ENCODE assay signal across 26 cellular contexts in genomic region chr1:219686171-219686570, GRCh38.
"Had no signal": no experiment of that assay in that cellular context is flagged by ENCODE, and none has a peak within 500 bp of the region (broad histone marks: within the 10 kb centered on the region; RNA-seq: fewer than 3 reads in every experiment).

No MANE protein-coding gene starts in this region.

- H3K27ac Mint-ChIP-seq: naive thymus-derived CD4-positive, alpha-beta T cell; nephron; neural progenitor cell; progenitor cell of endocrine pancreas; stimulated activated naive CD8-positive, alpha-beta T cell treated with anti-CD3 and anti-CD28 coated beads, Interleukin-15, amount 100 ng/mL, for 72 hours had no signal

- H3K4me3 ChIP-seq: dorsolateral prefrontal cortex, gastrocnemius medialis, left lung, neural progenitor cell, right lobe of liver, smooth muscle cell, suprapubic skin, transverse colon, upper lobe of right lung, uterus had no signal

- H3K79me2 ChIP-seq: parathyroid adenoma had no signal

- H3K27me3 Mint-ChIP-seq: naive thymus-derived CD4-positive, alpha-beta T cell; progenitor cell of endocrine pancreas; stimulated activated naive CD8-positive, alpha-beta T cell treated with anti-CD3 and anti-CD28 coated beads, Interleukin-15, amount 100 ng/mL, for 72 hours had no signal

- H3K9ac ChIP-seq: neural progenitor cell, parathyroid adenoma had no signal

- ATAC-seq: gastrocnemius medialis; left cardiac atrium; left lung; naive thymus-derived CD4-positive, alpha-beta T cell; right lobe of liver; stimulated activated naive CD8-positive, alpha-beta T cell treated with anti-CD3 and anti-CD28 coated beads, Interleukin-15, amount 100 ng/mL, for 72 hours; upper lobe of right lung had no signal

- H3K4me3 Mint-ChIP-seq: naive thymus-derived CD4-positive, alpha-beta T cell; nephron; neural progenitor cell; stimulated activated naive CD8-positive, alpha-beta T cell treated with anti-CD3 and anti-CD28 coated beads, Interleukin-15, amount 100 ng/mL, for 72 hours had no signal

- H2AFZ ChIP-seq: neural progenitor cell, parathyroid adenoma had no signal

- DNase-seq: dorsolateral prefrontal cortex; effector CD4-positive, alpha-beta T cell; gastrocnemius medialis; head of caudate nucleus; kidney; left cardiac atrium; left lung; mesenchymal stem cell; midbrain; naive thymus-derived CD4-positive, alpha-beta T cell; right lobe of liver; stimulated activated CD4-positive, alpha-beta T cell treated with anti-CD3 and anti-CD28 coated beads, Interleukin-12 subunit alpha, Interleukin-12 subunit beta, amount 100 ng/mL, for 4 hours; stimulated activated CD4-positive, alpha-beta T cell treated with anti-CD3 and anti-CD28 coated beads, Interleukin-1b, Interleukin-23, amount 100 ng/mL, for 48 hours; stimulated activated CD4-positive, alpha-beta T cell treated with anti-CD3 and anti-CD28 coated beads, Interleukin-4, amount 100 ng/mL, for 1 hour; stimulated activated CD8-positive, alpha-beta memory T cell treated with anti-CD3 and anti-CD28 coated beads, Interleukin-4, amount 100 ng/mL, for 48 hours; stimulated activated naive CD4-positive, alpha-beta T cell; stimulated activated naive CD8-positive, alpha-beta T cell treated with anti-CD3 and anti-CD28 coated beads, Interleukin-15, amount 100 ng/mL, for 72 hours; transverse colon; upper lobe of right lung; uterus had no signal

- H3K36me3 ChIP-seq: gastrocnemius medialis, left lung, neural progenitor cell, right lobe of liver, suprapubic skin, transverse colon, upper lobe of right lung, uterus had no signal

- H3K36me3 Mint-ChIP-seq: naive thymus-derived CD4-positive, alpha-beta T cell; neural progenitor cell had no signal

- H3K4me2 ChIP-seq: neural progenitor cell, smooth muscle cell had no signal

- H3K9me3 ChIP-seq: gastrocnemius medialis, left lung, right lobe of liver, suprapubic skin, transverse colon, upper lobe of right lung, uterus had no signal

- H3K27ac ChIP-seq: dorsolateral prefrontal cortex, gastrocnemius medialis, left lung, neural progenitor cell, parathyroid adenoma, right lobe of liver, suprapubic skin, transverse colon, upper lobe of right lung, uterus had no signal

- H3K4me1 ChIP-seq: gastrocnemius medialis, left lung, neural progenitor cell, parathyroid adenoma, right lobe of liver, suprapubic skin, transverse colon, upper lobe of right lung, uterus had no signal

- H3K27me3 ChIP-seq: dorsolateral prefrontal cortex, gastrocnemius medialis, left lung, neural progenitor cell, right lobe of liver, suprapubic skin, transverse colon, upper lobe of right lung, uterus had no signal

- H3K4me1 Mint-ChIP-seq: naive thymus-derived CD4-positive, alpha-beta T cell; stimulated activated naive CD8-positive, alpha-beta T cell treated with anti-CD3 and anti-CD28 coated beads, Interleukin-15, amount 100 ng/mL, for 72 hours had no signal

- H3K9me3 Mint-ChIP-seq: nephron, neural progenitor cell had no signal
